8 cellular contexts compared by ENCODE assay signal in the genomic region with DNA sequence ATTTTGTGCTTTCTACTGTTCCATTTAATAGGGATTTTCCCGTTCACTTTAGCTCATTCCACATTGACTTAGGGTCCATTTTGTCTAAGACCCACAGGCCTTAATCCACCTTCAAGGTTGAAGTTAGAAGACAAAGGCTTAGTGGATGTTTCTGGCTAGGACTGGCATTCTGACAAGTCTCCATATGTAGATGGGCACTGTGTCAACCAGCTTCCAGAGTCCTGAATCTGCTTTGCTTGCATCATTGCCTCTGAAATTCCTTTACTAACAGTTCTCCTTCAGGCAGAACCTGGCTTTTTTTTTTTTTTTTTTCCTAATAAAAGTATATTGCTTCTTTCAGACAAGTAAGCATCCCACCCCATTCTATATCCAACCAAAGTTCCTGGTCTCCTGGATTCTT.
DNase-seq lines count a peak whose midpoint lies in the region; ATAC-seq, FAIRE-seq and TF ChIP-seq lines count a peak whose summit lies in the region.

No MANE protein-coding gene starts in this region.

- no peaks in the 10 kb centered on the region for H3K36me3 Mint-ChIP-seq in activated CD8-positive, alpha-beta T cell treated with anti-CD3 and anti-CD28 coated beads, Interleukin-2, amount 10 ng/mL, durations not matched to agents 7 days and 5 days (ENCODE audit: low read depth)

- peaks cover 41% of the 10 kb centered on the region for H3K4me1 Mint-ChIP-seq in activated CD8-positive, alpha-beta T cell treated with anti-CD3 and anti-CD28 coated beads, Interleukin-2, amount 10 ng/mL, durations not matched to agents 7 days and 5 days (ENCODE audit: low read depth)

- DNase-seq in heart right ventricle = no peak
- no peak for DNase-seq in cardiac septum (ENCODE audit: low spot score)
- no peak for DNase-seq in activated CD8-positive, alpha-beta T cell treated with anti-CD3 and anti-CD28 coated beads, Interleukin-2, amount 10 ng/mL, durations not matched to agents 7 days and 5 days
- peak; percentile 23 for DNase-seq in glomerular visceral epithelial cell (ENCODE audit: extremely low spot score)
- peak; percentile 20 for DNase-seq in urothelium cell line (ENCODE audit: low spot score)
- no peak for DNase-seq in NOMO-1 (lab: John Stamatoyannopoulos, UW; ENCODE audit: unreplicated experiment in 2 of 2)

- H3K27ac Mint-ChIP-seq in activated CD8-positive, alpha-beta T cell treated with anti-CD3 and anti-CD28 coated beads, Interleukin-2, amount 10 ng/mL, durations not matched to agents 7 days and 5 days = peak overlapping the region; percentile 81

- ATAC-seq in heart right ventricle = no peak
- ATAC-seq in activated CD8-positive, alpha-beta T cell treated with anti-CD3 and anti-CD28 coated beads, Interleukin-2, amount 10 ng/mL, durations not matched to agents 7 days and 5 days = no peak
- no peak for ATAC-seq in HG03039 (IDR thresholded peaks at IDR 0.05; ENCODE audit: unreplicated experiment)
- ATAC-seq in HG03159 (IDR thresholded peaks at IDR 0.05; ENCODE audit: unreplicated experiment) = no peak

- peaks cover 12 to 62% (median 26%) of the 10 kb centered on the region in 9 donors for H3K4me1 ChIP-seq in heart right ventricle

- WGBS in heart right ventricle, 2 donors = 63 to 80% methylated on average over 1 of the region's 1 CpG

- H3K4me3 Mint-ChIP-seq in activated CD8-positive, alpha-beta T cell treated with anti-CD3 and anti-CD28 coated beads, Interleukin-2, amount 10 ng/mL, durations not matched to agents 7 days and 5 days = peak overlapping the region; percentile 43

- POLR2A ChIA-PET in activated CD8-positive, alpha-beta T cell treated with anti-CD3 and anti-CD28 coated beads, Interleukin-2, amount 10 ng/mL, durations not matched to agents 7 days and 5 days (lab: Charles Lee) = interaction anchor here (0.6 to 2.4 kb wide), 9 partner anchors 22 to 765 kb away, joined by 3 to 12 read pairs (median 4); a partner anchor contains a TSS

- H3K27ac ChIP-seq in heart right ventricle = peak overlapping the region in 9 of 10 donors; percentile 2 to 59 (median 52)

- intact Hi-C loops in heart right ventricle (cut with DNase I) (loop anchor here in 7 of 10 donors (5.0 to 10.0 kb wide), 5 partner anchors 60 to 90 kb away; a partner anchor contains a TSS), cardiac septum (cut with DNase I) (loop anchor here (5.0 kb wide), 2 partner anchors 70 to 90 kb away; a partner anchor contains a TSS)

- CTCF ChIA-PET in activated CD8-positive, alpha-beta T cell treated with anti-CD3 and anti-CD28 coated beads, Interleukin-2, amount 10 ng/mL, durations not matched to agents 7 days and 5 days (lab: Charles Lee) = interaction anchor here (0.7 to 4.4 kb wide), 29 partner anchors 10 to 190 kb away, joined by 3 to 88 read pairs (median 7); a partner anchor contains a TSS

- no peak for FAIRE-seq in urothelium cell line (lab: Jason Lieb, UNC)

- H3K27me3 ChIP-seq in heart right ventricle = no peaks in the 10 kb centered on the region

- no peaks in the 10 kb centered on the region for H3K27me3 Mint-ChIP-seq in activated CD8-positive, alpha-beta T cell treated with anti-CD3 and anti-CD28 coated beads, Interleukin-2, amount 10 ng/mL, durations not matched to agents 7 days and 5 days (ENCODE audit: low read depth)

- H3K36me3 ChIP-seq in heart right ventricle = peaks cover 0 to 43% (median 4%) of the 10 kb centered on the region in 9 donors

- no peak for TF ChIP-seq CTCF in heart right ventricle (IDR thresholded peaks at IDR 0.05)

- no peaks in the 10 kb centered on the region for H3K9me3 Mint-ChIP-seq in activated CD8-positive, alpha-beta T cell treated with anti-CD3 and anti-CD28 coated beads, Interleukin-2, amount 10 ng/mL, durations not matched to agents 7 days and 5 days (ENCODE audit: insufficient read depth)

- no peaks in the 10 kb centered on the region for H3K9me3 ChIP-seq in heart right ventricle

- no peak overlapping the region for H3K4me3 ChIP-seq in heart right ventricle

Comparison
In these comparisons a context has a peak if more than half of its experiments do, and no peak if none do; other contexts are left out.
1. DNase-seq: peak in glomerular visceral epithelial cell (single experiment) and urothelium cell line (single experiment); none in heart right ventricle (0 of 2), cardiac septum (single experiment), activated CD8-positive, alpha-beta T cell treated with anti-CD3 and anti-CD28 coated beads, Interleukin-2, amount 10 ng/mL, durations not matched to agents 7 days and 5 days (single experiment) and NOMO-1 (0 of 2).